15 cellular contexts compared by ENCODE assay signal in genomic region chr4:88653371-88653946, GRCh38.
"Had no signal": no experiment of that assay in that cellular context is flagged by ENCODE, and none has a peak within 500 bp of the region (broad histone marks: within the 10 kb centered on the region; RNA-seq: fewer than 3 reads in every experiment).

No MANE protein-coding gene starts in this region.

- H3K27me3 Mint-ChIP-seq: activated CD8-positive, alpha-beta memory T cell treated with anti-CD3 and anti-CD28 coated beads, Interleukin-2, amount 10 ng/mL, durations not matched to agents 7 days and 5 days had no signal

- H3K4me1 Mint-ChIP-seq: neural crest cell had no signal

- H3K27ac Mint-ChIP-seq: activated CD8-positive, alpha-beta memory T cell treated with anti-CD3 and anti-CD28 coated beads, Interleukin-2, amount 10 ng/mL, durations not matched to agents 7 days and 5 days had no signal

- H3K9me3 ChIP-seq: body of pancreas, ovary, sigmoid colon, testis had no signal

- H3K36me3 ChIP-seq: ovary had no signal

- H3K4me3 ChIP-seq: body of pancreas, dorsolateral prefrontal cortex, ovary, sigmoid colon, testis had no signal

- H3K4me1 ChIP-seq: testis had no signal

- DNase-seq: activated CD4-positive, CD25-positive, alpha-beta regulatory T cell; activated CD8-positive, alpha-beta memory T cell treated with anti-CD3 and anti-CD28 coated beads, Interleukin-2, amount 10 ng/mL, durations not matched to agents 7 days and 5 days; activated T-cell treated with anti-CD3 and anti-CD28 coated beads, Interleukin-2, amount 50 U/mL, for 72 hours; amniotic stem cell; body of pancreas; dorsolateral prefrontal cortex; foreskin fibroblast; ovary; sigmoid colon; stimulated activated CD4-positive, alpha-beta T cell treated with anti-CD3 and anti-CD28 coated beads, Interleukin-12 subunit alpha, Interleukin-12 subunit beta, amount 100 ng/mL, for 4 hours; stimulated activated naive CD4-positive, alpha-beta T cell treated with Interleukin-2 at 50 U/mL for 16 hours; T-helper 2 cell; testis had no signal

- H3K27me3 ChIP-seq: body of pancreas, dorsolateral prefrontal cortex, ovary, sigmoid colon, testis had no signal

- H3K4me3 Mint-ChIP-seq: activated CD8-positive, alpha-beta memory T cell treated with anti-CD3 and anti-CD28 coated beads, Interleukin-2, amount 10 ng/mL, durations not matched to agents 7 days and 5 days; activated T-cell treated with anti-CD3 and anti-CD28 coated beads, Interleukin-2, amount 50 U/mL, for 72 hours; neural crest cell had no signal

- H3K27ac ChIP-seq: body of pancreas, dorsolateral prefrontal cortex, ovary, sigmoid colon, testis had no signal

- ATAC-seq: activated CD8-positive, alpha-beta memory T cell treated with anti-CD3 and anti-CD28 coated beads, Interleukin-2, amount 10 ng/mL, durations not matched to agents 7 days and 5 days; activated T-cell treated with anti-CD3 and anti-CD28 coated beads, Interleukin-2, amount 50 U/mL, for 72 hours; body of pancreas; esophagus mucosa had no signal

- H3K9me3 Mint-ChIP-seq: activated T-cell treated with anti-CD3 and anti-CD28 coated beads, Interleukin-2, amount 50 U/mL, for 72 hours; neural crest cell had no signal
